In genomic region chr7:154055489-154056106, GRCh38 we compare ENCODE assay signal across 1 cellular context.
TF ChIP-seq lines count a peak whose summit lies in the region.

No MANE protein-coding gene starts in this region.

TF ChIP-seq in liver, 16 proteins besides CTCF, POLR2A, EP300 and RAD21:
- peak; percentile 98 for TF ChIP-seq REST (IDR thresholded peaks at IDR 0.05)
